14 cellular contexts compared by ENCODE assay signal in the genomic region with DNA sequence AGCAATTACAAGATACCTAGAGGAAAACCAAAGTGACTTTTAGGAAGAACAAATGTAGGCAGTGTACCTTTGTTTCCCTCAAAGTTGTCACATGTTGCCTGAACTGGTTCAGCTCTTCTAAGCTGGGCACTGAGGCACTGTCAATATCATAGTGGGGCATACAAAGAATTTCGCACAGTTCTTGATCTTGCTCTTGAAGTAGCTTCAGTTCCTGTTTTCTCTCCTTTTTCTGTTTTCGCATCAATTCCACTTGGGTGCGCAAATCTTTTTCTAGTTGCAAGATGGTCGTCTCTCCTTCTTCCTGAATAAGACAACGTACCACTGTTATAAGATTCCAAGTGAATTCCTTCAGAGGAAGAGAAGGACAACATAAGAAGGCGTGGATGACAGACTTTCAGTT. TPM values are rescaled to one million over a fixed set of nuclear protein-coding genes. Genes with fewer than 3 reads are reported as not detected.
DNase-seq lines count a peak whose midpoint lies in the region; ATAC-seq and TF ChIP-seq lines count a peak whose summit lies in the region.
"Had no signal": no experiment of that assay in that cellular context is flagged by ENCODE, and none has a peak within 500 bp of the region (broad histone marks: within the 10 kb centered on the region; RNA-seq: fewer than 3 reads in every experiment).

No MANE protein-coding gene starts in this region.

- no peak overlapping the region for H3K4me3 Mint-ChIP-seq in HFFc6
- H3K4me3 Mint-ChIP-seq: nephron had no signal

- H2AFZ ChIP-seq in ACC112 (ENCODE audit: low read length, unreplicated experiment), result no peak overlapping the region

- H3K36me3 Mint-ChIP-seq in HFFc6 (ENCODE audit: low read depth), result peaks cover 52% of the 10 kb centered on the region

- H3K27ac Mint-ChIP-seq in HFFc6, result peak overlapping the region; percentile 18; the same call in 1 of the 2 replicates
- H3K27ac Mint-ChIP-seq: nephron had no signal

- peak overlapping the region; percentile 14; the same call in 1 of the 2 replicates for H3K27ac ChIP-seq in ACC112 (ENCODE audit: low read depth, low read length)

- DNase-seq in HFFc6 (no peak), DMS79 treated with DMSO at 0.1 percent for 48 hours (lab: John Stamatoyannopoulos, UW) (no peak), SKM-1 treated with dmso at 0.1 percent for 144 hours (lab: John Stamatoyannopoulos, UW; ENCODE audit: unreplicated experiment) (no peak), inferior parietal cortex (ENCODE audit: extremely low spot score) (no peak)
- DNase-seq: activated T-cell treated with anti-CD3 and anti-CD28 coated beads, Interleukin-2, amount 50 U/mL, for 1 hour; esophagus squamous epithelium; GF-D8; islet precursor cell; stimulated activated CD4-positive, alpha-beta T cell treated with anti-CD3 and anti-CD28 coated beads, Interleukin-12 subunit alpha, Interleukin-12 subunit beta, amount 100 ng/mL, for 4 hours had no signal

- H3K4me1 Mint-ChIP-seq in HFFc6 (ENCODE audit: low read depth), result peaks cover 34% of the 10 kb centered on the region
- H3K4me1 Mint-ChIP-seq: nephron had no signal

- peaks cover 30% of the 10 kb centered on the region for H3K36me3 ChIP-seq in ACC112 (ENCODE audit: insufficient read depth, low read length)

- H3K4me3 ChIP-seq in ACC112 (ENCODE audit: low read depth, low read length), result no peak overlapping the region
- H3K4me3 ChIP-seq: esophagus squamous epithelium had no signal

- H3K9me3 Mint-ChIP-seq in HFFc6, result no peaks in the 10 kb centered on the region
- H3K9me3 Mint-ChIP-seq: nephron had no signal

- H3K4me1 ChIP-seq in ACC112 (ENCODE audit: control insufficient read depth, insufficient read depth, low read length, unreplicated experiment), result peaks cover 15% of the 10 kb centered on the region

- no peaks in the 10 kb centered on the region for H3K27me3 Mint-ChIP-seq in HFFc6 (ENCODE audit: insufficient read depth)

- no peak for TF ChIP-seq CTCF in HFFc6 (IDR thresholded peaks at IDR 0.05)

- H3K27me3 ChIP-seq in ACC112 (ENCODE audit: insufficient read depth, low read length), result no peaks in the 10 kb centered on the region
- H3K27me3 ChIP-seq: esophagus squamous epithelium had no signal

- ATAC-seq in GM18909 (IDR thresholded peaks at IDR 0.05; ENCODE audit: poor library complexity, unreplicated experiment), result peak; percentile 81
- peak; percentile 72 for ATAC-seq in HG03469 (IDR thresholded peaks at IDR 0.05; ENCODE audit: unreplicated experiment)
- ATAC-seq in HG02852 (IDR thresholded peaks at IDR 0.05; ENCODE audit: unreplicated experiment), result no peak

- H3K79me2 ChIP-seq in ACC112 (ENCODE audit: control insufficient read depth, insufficient read depth, low read length, unreplicated experiment), result peaks cover 41% of the 10 kb centered on the region

RNA-seq across cellular contexts. Expression of a gene that starts 12.7 kb away (rescaled TPM):
- total RNA-seq in HFFc6 (2021; fragmentation: NEBNext Ultra II Directional; extraction: Animal tissue kit (Norgen Biotek cat#: 25700)), result 100 to 1,000 TPM in 5 of 6 experiments, 10 to 100 TPM in 1; 85.5 to 210 (median 189) TPM

RNA-seq across cellular contexts. Expression of a gene that starts 27.0 kb away (rescaled TPM):
- total RNA-seq in HFFc6 (2021; fragmentation: NEBNext Ultra II Directional; extraction: Animal tissue kit (Norgen Biotek cat#: 25700)), result 10 to 100 TPM; 13.7 to 16.4 (median 14.2) TPM

RNA-seq across cellular contexts. Expression of a gene that starts 40.7 kb away (rescaled TPM):
- total RNA-seq in HFFc6 (2021; fragmentation: NEBNext Ultra II Directional; extraction: Animal tissue kit (Norgen Biotek cat#: 25700)), result 10 to 100 TPM; 12.7 to 18.8 (median 16.2) TPM

RNA-seq across cellular contexts. Expression of a gene that starts 46.6 kb away (rescaled TPM):
- 10 to 100 TPM; 65.3 to 77.5 (median 72.1) TPM for total RNA-seq in HFFc6 (2021; fragmentation: NEBNext Ultra II Directional; extraction: Animal tissue kit (Norgen Biotek cat#: 25700))

RNA-seq across cellular contexts. Expression of a gene that starts 49.3 kb away (rescaled TPM):
- total RNA-seq in HFFc6 (2021; fragmentation: NEBNext Ultra II Directional; extraction: Animal tissue kit (Norgen Biotek cat#: 25700)), result 10 to 100 TPM; 11.2 to 15.7 (median 13.5) TPM
